Comparison of ENCODE assay signal across 1 cellular context in the genomic region with DNA sequence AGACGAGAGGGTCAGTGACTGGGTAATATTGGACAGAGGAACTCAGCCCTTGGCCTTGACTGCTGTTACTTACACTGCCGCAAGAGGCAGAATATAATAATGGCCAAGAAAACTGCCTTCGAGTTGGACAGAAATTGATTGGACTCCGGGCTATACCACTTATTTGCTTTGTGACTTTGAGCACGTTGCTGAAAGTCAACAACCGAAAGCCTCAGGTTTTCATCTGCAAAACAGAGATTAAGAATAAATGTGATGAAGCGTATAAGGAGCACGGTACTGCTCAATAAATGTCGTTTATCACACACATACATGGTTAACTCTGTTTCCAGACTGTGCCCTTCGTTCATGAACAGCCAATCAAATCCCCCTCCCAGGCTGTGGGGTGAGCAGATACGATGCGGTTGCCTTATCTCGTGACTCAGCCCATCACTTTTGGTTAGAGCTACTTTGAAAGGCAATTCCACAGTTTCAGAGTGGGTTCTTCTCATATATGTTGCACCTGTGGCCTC.
TF ChIP-seq lines count a peak whose summit lies in the region.

No MANE protein-coding gene starts in this region.

TF ChIP-seq in K562, 482 proteins besides CTCF, POLR2A, EP300 and RAD21 (continued from another document and continues in another):
- TF ChIP-seq, protein P1, sequence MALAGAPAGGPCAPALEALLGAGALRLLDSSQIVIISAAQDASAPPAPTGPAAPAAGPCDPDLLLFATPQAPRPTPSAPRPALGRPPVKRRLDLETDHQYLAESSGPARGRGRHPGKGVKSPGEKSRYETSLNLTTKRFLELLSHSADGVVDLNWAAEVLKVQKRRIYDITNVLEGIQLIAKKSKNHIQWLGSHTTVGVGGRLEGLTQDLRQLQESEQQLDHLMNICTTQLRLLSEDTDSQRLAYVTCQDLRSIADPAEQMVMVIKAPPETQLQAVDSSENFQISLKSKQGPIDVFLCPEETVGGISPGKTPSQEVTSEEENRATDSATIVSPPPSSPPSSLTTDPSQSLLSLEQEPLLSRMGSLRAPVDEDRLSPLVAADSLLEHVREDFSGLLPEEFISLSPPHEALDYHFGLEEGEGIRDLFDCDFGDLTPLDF (CRISPR knock-in tag; IDR thresholded peaks at IDR 0.05), result no peak
- TF ChIP-seq SMARCC2 (IDR thresholded peaks at IDR 0.05; ENCODE audit: low read depth), result peak; percentile 92
- TF ChIP-seq U2AF2 (optimal IDR thresholded peaks at IDR 0.05; ENCODE audit: low read depth, low read length), result no peak
- TF ChIP-seq, protein P2, sequence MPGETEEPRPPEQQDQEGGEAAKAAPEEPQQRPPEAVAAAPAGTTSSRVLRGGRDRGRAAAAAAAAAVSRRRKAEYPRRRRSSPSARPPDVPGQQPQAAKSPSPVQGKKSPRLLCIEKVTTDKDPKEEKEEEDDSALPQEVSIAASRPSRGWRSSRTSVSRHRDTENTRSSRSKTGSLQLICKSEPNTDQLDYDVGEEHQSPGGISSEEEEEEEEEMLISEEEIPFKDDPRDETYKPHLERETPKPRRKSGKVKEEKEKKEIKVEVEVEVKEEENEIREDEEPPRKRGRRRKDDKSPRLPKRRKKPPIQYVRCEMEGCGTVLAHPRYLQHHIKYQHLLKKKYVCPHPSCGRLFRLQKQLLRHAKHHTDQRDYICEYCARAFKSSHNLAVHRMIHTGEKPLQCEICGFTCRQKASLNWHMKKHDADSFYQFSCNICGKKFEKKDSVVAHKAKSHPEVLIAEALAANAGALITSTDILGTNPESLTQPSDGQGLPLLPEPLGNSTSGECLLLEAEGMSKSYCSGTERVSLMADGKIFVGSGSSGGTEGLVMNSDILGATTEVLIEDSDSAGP (CRISPR knock-in tag; IDR thresholded peaks at IDR 0.05), result no peak
- TF ChIP-seq CBFA2T2 (conservative IDR thresholded peaks at IDR 0.05), result peak; percentile 99
- peak; percentile 6; the same call in 1 of the 2 replicates for TF ChIP-seq MAFF (IDR thresholded peaks at IDR 0.05; ENCODE audit: low read length)
- TF ChIP-seq ZNF253 (CRISPR knock-in tag; conservative IDR thresholded peaks at IDR 0.05), result no peak
- TF ChIP-seq NFATC3 (IDR thresholded peaks at IDR 0.05), result peak; percentile 73; the same call in 1 of the 2 replicates
- TF ChIP-seq, protein P3, sequence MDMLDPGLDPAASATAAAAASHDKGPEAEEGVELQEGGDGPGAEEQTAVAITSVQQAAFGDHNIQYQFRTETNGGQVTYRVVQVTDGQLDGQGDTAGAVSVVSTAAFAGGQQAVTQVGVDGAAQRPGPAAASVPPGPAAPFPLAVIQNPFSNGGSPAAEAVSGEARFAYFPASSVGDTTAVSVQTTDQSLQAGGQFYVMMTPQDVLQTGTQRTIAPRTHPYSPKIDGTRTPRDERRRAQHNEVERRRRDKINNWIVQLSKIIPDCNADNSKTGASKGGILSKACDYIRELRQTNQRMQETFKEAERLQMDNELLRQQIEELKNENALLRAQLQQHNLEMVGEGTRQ (CRISPR knock-in tag; IDR thresholded peaks at IDR 0.05), result no peak
- TF ChIP-seq TAF9B (IDR thresholded peaks at IDR 0.05; ENCODE audit: partially characterized antibody), result peak; percentile 40
- TF ChIP-seq ZNF644 (tag; IDR thresholded peaks at IDR 0.05; ENCODE audit: low read depth), result no peak
- peak; percentile 98 for TF ChIP-seq ZNF589 (CRISPR knock-in tag; IDR thresholded peaks at IDR 0.05; ENCODE audit: low read depth)
- TF ChIP-seq FOXM1 (IDR thresholded peaks at IDR 0.05; ENCODE audit: low read depth), result peak; percentile 99
- TF ChIP-seq FOXM1 (CRISPR knock-in tag; IDR thresholded peaks at IDR 0.05; ENCODE audit: low read depth), result no peak
- TF ChIP-seq, protein P4, sequence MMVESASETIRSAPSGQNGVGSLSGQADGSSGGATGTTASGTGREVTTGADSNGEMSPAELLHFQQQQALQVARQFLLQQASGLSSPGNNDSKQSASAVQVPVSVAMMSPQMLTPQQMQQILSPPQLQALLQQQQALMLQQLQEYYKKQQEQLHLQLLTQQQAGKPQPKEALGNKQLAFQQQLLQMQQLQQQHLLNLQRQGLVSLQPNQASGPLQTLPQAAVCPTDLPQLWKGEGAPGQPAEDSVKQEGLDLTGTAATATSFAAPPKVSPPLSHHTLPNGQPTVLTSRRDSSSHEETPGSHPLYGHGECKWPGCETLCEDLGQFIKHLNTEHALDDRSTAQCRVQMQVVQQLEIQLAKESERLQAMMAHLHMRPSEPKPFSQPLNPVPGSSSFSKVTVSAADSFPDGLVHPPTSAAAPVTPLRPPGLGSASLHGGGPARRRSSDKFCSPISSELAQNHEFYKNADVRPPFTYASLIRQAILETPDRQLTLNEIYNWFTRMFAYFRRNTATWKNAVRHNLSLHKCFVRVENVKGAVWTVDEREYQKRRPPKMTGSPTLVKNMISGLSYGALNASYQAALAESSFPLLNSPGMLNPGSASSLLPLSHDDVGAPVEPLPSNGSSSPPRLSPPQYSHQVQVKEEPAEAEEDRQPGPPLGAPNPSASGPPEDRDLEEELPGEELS (CRISPR knock-in tag; IDR thresholded peaks at IDR 0.05; ENCODE audit: borderline replicate concordance), result 0 out of 2 replicates have a peak, but pooled peaks have one; percentile 25
- peak; percentile 90; the same call in 1 of the 2 replicates for TF ChIP-seq LCOR (CRISPR knock-in tag; IDR thresholded peaks at IDR 0.05)
- TF ChIP-seq TCF7 (IDR thresholded peaks at IDR 0.05; ENCODE audit: borderline replicate concordance), result no peak
- TF ChIP-seq, protein P5, sequence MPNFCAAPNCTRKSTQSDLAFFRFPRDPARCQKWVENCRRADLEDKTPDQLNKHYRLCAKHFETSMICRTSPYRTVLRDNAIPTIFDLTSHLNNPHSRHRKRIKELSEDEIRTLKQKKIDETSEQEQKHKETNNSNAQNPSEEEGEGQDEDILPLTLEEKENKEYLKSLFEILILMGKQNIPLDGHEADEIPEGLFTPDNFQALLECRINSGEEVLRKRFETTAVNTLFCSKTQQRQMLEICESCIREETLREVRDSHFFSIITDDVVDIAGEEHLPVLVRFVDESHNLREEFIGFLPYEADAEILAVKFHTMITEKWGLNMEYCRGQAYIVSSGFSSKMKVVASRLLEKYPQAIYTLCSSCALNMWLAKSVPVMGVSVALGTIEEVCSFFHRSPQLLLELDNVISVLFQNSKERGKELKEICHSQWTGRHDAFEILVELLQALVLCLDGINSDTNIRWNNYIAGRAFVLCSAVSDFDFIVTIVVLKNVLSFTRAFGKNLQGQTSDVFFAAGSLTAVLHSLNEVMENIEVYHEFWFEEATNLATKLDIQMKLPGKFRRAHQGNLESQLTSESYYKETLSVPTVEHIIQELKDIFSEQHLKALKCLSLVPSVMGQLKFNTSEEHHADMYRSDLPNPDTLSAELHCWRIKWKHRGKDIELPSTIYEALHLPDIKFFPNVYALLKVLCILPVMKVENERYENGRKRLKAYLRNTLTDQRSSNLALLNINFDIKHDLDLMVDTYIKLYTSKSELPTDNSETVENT (CRISPR knock-in tag; IDR thresholded peaks at IDR 0.05), result no peak
- TF ChIP-seq, protein P6, sequence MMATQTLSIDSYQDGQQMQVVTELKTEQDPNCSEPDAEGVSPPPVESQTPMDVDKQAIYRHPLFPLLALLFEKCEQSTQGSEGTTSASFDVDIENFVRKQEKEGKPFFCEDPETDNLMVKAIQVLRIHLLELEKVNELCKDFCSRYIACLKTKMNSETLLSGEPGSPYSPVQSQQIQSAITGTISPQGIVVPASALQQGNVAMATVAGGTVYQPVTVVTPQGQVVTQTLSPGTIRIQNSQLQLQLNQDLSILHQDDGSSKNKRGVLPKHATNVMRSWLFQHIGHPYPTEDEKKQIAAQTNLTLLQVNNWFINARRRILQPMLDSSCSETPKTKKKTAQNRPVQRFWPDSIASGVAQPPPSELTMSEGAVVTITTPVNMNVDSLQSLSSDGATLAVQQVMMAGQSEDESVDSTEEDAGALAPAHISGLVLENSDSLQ (IDR thresholded peaks at IDR 0.05), result peak; percentile 69
- no peak for TF ChIP-seq BRCA1 (IDR thresholded peaks at IDR 0.05)
- TF ChIP-seq BRCA1 (CRISPR knock-in tag; IDR thresholded peaks at IDR 0.05), result no peak
- TF ChIP-seq ZBTB17 (CRISPR knock-in tag; IDR thresholded peaks at IDR 0.05), result no peak
- peak; percentile 91 for TF ChIP-seq ZNF175 (CRISPR knock-in tag; IDR thresholded peaks at IDR 0.05; ENCODE audit: low read depth)
- no peak for TF ChIP-seq ZFP36 (IDR thresholded peaks at IDR 0.05; ENCODE audit: low read depth, low read length, partially characterized antibody)
- peak; percentile 86; the same call in 1 of the 2 replicates for TF ChIP-seq ZKSCAN8 (CRISPR knock-in tag; IDR thresholded peaks at IDR 0.05)
- TF ChIP-seq, protein P7, sequence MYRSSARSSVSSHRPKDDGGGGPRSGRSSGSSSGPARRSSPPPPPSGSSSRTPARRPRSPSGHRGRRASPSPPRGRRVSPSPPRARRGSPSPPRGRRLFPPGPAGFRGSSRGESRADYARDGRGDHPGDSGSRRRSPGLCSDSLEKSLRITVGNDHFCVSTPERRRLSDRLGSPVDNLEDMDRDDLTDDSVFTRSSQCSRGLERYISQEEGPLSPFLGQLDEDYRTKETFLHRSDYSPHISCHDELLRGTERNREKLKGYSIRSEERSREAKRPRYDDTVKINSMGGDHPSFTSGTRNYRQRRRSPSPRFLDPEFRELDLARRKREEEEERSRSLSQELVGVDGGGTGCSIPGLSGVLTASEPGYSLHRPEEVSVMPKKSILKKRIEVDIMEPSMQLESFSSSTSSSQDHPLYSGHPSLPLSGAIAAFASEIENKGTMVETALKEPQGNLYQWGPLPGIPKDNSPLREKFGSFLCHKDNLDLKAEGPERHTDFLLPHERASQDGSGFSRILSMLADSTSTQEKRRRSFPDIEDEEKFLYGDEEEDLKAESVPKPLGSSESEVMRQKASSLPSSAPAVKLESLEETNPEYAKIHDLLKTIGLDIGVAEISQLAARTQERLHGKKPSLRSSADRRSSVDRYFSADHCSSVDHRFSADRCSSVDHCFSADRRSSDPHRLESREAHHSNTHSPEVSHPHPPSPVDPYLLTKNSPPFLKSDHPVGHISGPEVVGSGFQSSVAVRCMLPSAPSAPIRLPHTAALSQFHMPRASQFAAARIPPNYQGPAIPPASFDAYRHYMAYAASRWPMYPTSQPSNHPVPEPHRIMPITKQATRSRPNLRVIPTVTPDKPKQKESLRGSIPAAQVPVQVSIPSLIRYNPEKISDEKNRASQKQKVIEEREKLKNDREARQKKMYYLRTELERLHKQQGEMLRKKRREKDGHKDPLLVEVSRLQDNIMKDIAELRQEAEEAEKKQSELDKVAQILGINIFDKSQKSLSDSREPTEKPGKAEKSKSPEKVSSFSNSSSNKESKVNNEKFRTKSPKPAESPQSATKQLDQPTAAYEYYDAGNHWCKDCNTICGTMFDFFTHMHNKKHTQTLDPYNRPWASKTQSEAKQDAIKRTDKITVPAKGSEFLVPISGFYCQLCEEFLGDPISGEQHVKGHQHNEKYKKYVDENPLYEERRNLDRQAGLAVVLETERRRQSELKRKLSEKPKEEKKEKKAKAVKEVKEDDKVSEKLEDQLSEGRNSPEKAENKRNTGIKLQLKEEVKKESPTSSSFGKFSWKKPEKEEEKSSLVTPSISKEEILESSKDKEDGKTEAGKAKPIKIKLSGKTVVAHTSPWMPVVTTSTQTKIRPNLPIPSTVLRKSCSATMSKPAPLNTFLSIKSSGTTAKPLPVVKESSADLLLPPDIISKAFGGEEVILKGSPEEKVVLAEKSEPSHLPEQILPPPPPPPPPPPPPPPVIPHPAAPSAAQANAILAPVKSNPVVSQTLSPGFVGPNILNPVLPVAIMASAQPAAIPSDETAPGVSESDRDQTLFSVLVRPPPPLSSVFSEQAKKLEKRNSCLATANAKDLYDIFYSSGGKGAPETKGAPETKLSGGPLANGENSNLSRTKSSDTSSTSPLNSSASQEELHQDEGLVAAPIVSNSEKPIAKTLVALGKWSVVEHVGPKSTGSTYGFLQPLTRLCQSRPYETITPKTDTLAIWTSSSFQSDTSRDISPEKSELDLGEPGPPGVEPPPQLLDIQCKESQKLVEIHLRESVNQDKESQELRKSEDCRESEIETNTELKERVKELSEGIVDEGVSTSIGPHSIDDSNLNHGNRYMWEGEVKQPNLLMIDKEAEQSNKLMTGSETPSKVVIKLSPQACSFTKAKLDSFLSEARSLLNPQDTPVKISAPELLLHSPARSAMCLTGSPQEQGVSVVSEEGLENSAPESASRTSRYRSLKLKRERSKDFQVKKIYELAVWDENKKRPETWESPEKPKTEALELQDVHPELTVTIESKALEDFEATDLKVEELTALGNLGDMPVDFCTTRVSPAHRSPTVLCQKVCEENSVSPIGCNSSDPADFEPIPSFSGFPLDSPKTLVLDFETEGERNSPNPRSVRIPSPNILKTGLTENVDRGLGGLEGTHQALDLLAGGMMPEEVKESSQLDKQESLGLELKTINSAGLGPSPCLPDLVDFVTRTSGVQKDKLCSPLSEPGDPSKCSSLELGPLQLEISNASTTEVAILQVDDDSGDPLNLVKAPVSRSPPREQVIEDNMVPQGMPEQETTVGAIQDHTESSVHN (IDR thresholded peaks at IDR 0.05; ENCODE audit: borderline replicate concordance in 1 of 2, low read depth in 1 of 2), result no peak
